ENCODE assay signal across 8 cellular contexts in the genomic region with DNA sequence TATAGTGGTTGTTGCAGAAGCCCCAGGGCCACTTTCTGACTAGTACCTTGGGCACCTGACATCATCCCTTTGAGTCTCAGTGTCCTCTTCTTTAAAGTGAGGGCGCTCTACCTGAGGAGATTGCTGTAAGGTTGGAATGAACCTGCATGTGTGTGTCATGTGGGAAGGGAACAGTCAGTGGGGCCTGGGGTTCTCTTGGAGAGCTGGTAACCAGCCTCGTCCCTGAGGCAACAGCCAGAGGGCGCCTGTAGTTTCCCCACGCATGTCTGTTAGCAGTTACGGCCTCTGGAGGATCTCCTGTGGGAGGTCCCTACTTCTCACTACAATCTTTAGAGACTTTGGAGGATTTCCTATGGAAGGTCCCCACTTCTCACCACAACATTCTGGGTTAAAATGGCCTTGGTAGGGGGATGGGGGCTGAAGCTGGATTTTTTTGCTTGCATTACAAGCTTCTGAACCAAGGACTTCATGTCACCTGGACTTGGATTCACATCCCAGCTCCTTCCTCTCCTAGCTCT.
DNase-seq lines count a peak whose midpoint lies in the region; ATAC-seq lines count a peak whose summit lies in the region.
"Not testable (repeated sequence)": the region's sequence is repeated elsewhere in the genome, so short reads cannot be mapped to it uniquely, and the experiment has no call there.

No MANE protein-coding gene starts in this region.

- H3K9me3 Mint-ChIP-seq in central memory CD8-positive, alpha-beta T cell: not testable (repeated sequence)

- peak overlapping the region; percentile 96 for H3K27ac Mint-ChIP-seq in central memory CD8-positive, alpha-beta T cell (ENCODE audit: low read depth)

- H3K9me3 ChIP-seq in iPS-18a (ENCODE audit: control insufficient read depth, low read depth, low read length): not testable (repeated sequence)

- in situ Hi-C loops in ACHN (cut with HindIII; ENCODE audit: low pct_ligation_motif_present, low pct_unique_long_range_greater_than_20kb, low sequenced_read_pairs): not testable (repeated sequence)

- ATAC-seq in GM18499 (IDR thresholded peaks at IDR 0.05; ENCODE audit: insufficient read depth, unreplicated experiment) (peak; percentile 17), HG03039 (IDR thresholded peaks at IDR 0.05; ENCODE audit: unreplicated experiment) (peak; percentile 34)
- ATAC-seq in central memory CD8-positive, alpha-beta T cell (replicated peaks; ENCODE audit: extremely low read depth, poor library complexity, severe bottlenecking): peak; percentile 30

- not testable (repeated sequence) for H3K4me1 ChIP-seq in iPS-18a (ENCODE audit: control insufficient read depth, low read depth, low read length)

- intact Hi-C loops in posterior cingulate gyrus (cut with DNase I): loop anchor here (5.0 kb wide), 1 partner anchor 56 kb away; no protein-coding TSS in a partner anchor

- H3K27me3 Mint-ChIP-seq in central memory CD8-positive, alpha-beta T cell: not testable (repeated sequence)

- peak; percentile 51 for DNase-seq in ACHN
- peak; percentile 27 for DNase-seq in NCI-H226
- DNase-seq in activated CD4-positive, alpha-beta T cell treated with anti-CD3 and anti-CD28 coated beads for 1 hour: peak; percentile 20
- DNase-seq in central memory CD8-positive, alpha-beta T cell (ENCODE audit: low spot score in 2 of 2): not testable (repeated sequence)
- DNase-seq in posterior cingulate gyrus: peak in 8 of 10 donors; percentile 27 to 92 (median 58)

- H3K27ac ChIP-seq in iPS-18a (ENCODE audit: low read length): not testable (repeated sequence)

- H3K4me3 Mint-ChIP-seq in central memory CD8-positive, alpha-beta T cell: peak overlapping the region; percentile 96

- H3K4me1 Mint-ChIP-seq in central memory CD8-positive, alpha-beta T cell: peaks cover 24% of the 10 kb centered on the region

- not testable (repeated sequence) for H3K27me3 ChIP-seq in iPS-18a (ENCODE audit: control insufficient read depth, insufficient read depth, low read length)

- H3K36me3 ChIP-seq in iPS-18a (ENCODE audit: control insufficient read depth, low read depth, low read length): not testable (repeated sequence)

- H3K36me3 Mint-ChIP-seq in central memory CD8-positive, alpha-beta T cell (ENCODE audit: insufficient read depth): peaks cover 14% of the 10 kb centered on the region

- H3K9ac ChIP-seq in iPS-18a (ENCODE audit: low read length): peak overlapping the region; percentile 84

- H3K4me3 ChIP-seq in iPS-18a (ENCODE audit: low read length): peak overlapping the region; percentile 93
